8 cellular contexts compared by ENCODE assay signal in genomic region chr16:21646721-21647561, GRCh38. TPM values are rescaled to one million over a fixed set of nuclear protein-coding genes. Genes with fewer than 3 reads are reported as not detected.
DNase-seq lines count a peak whose midpoint lies in the region; ATAC-seq and TF ChIP-seq lines count a peak whose summit lies in the region.

No MANE protein-coding gene starts in this region.

- H3K9me2 ChIP-seq in Loucy (replicated peaks; ENCODE audit: low read depth, low read length) (no peaks in the 10 kb centered on the region), hepatocyte (replicated peaks; ENCODE audit: insufficient read depth) (no peaks in the 10 kb centered on the region)

- H3K4me1 Mint-ChIP-seq in activated naive CD4-positive, alpha-beta T cell treated with anti-CD3 and anti-CD28 coated beads, Interleukin-2, amount 10 ng/mL, durations not matched to agents 7 days and 5 days, result peaks cover 60% of the 10 kb centered on the region

- no peaks in the 10 kb centered on the region for H4K20me1 ChIP-seq in DND-41 (ENCODE audit: insufficient read depth, low read length)
- peaks cover 8% of the 10 kb centered on the region for H4K20me1 ChIP-seq in Loucy (ENCODE audit: insufficient read depth, low read length, poor library complexity, severe bottlenecking)
- no peaks in the 10 kb centered on the region for H4K20me1 ChIP-seq in hepatocyte (ENCODE audit: insufficient read depth, poor library complexity, severe bottlenecking)

- H3K36me3 ChIP-seq in DND-41 (ENCODE audit: insufficient read depth, low read length) (peaks cover 18% of the 10 kb centered on the region; the same call in 1 of the 2 replicates), Loucy (ENCODE audit: insufficient read depth, low read length) (0 out of 2 replicates have a peak, but pooled peaks cover 4% of the 10 kb centered on the region), HAP-1 (replicated peaks) (no peaks in the 10 kb centered on the region), gastroesophageal sphincter (no peaks in the 10 kb centered on the region), hepatocyte (replicated peaks; ENCODE audit: insufficient read depth, low read depth) (no peaks in the 10 kb centered on the region)

- no peak for TF ChIP-seq POLR2A in gastroesophageal sphincter (IDR thresholded peaks at IDR 0.05)

- CTCF ChIA-PET in activated naive CD4-positive, alpha-beta T cell treated with anti-CD3 and anti-CD28 coated beads, Interleukin-2, amount 10 ng/mL, durations not matched to agents 7 days and 5 days (lab: Charles Lee), result interaction anchor here (1.4 to 10.8 kb wide), 5 partner anchors 10 to 62 kb away, joined by 3 to 107 read pairs (median 15); no protein-coding TSS in a partner anchor

- ATAC-seq in DND-41 (ENCODE audit: insufficient read depth, low read depth) (peak; percentile 79), GM21619 (IDR thresholded peaks at IDR 0.05; ENCODE audit: unreplicated experiment) (peak; percentile 85), gastroesophageal sphincter (no peak)

- peak overlapping the region; percentile 73 for H3K4me3 Mint-ChIP-seq in activated naive CD4-positive, alpha-beta T cell treated with anti-CD3 and anti-CD28 coated beads, Interleukin-2, amount 10 ng/mL, durations not matched to agents 7 days and 5 days

- no peak for TF ChIP-seq EP300 in gastroesophageal sphincter (IDR thresholded peaks at IDR 0.05)

- no peaks in the 10 kb centered on the region for H3K9me3 ChIP-seq in DND-41 (ENCODE audit: insufficient read depth, low read length, severe bottlenecking)
- no peaks in the 10 kb centered on the region for H3K9me3 ChIP-seq in Loucy (ENCODE audit: insufficient read depth, low read depth, low read length)
- H3K9me3 ChIP-seq in HAP-1, result no peaks in the 10 kb centered on the region
- H3K9me3 ChIP-seq in gastroesophageal sphincter, result no peaks in the 10 kb centered on the region
- H3K9me3 ChIP-seq in hepatocyte (ENCODE audit: low read depth), result no peaks in the 10 kb centered on the region

- H3K9ac ChIP-seq in DND-41 (ENCODE audit: low read depth, low read length), result no peak overlapping the region
- peak overlapping the region; percentile 66 for H3K9ac ChIP-seq in Loucy (ENCODE audit: low read depth, low read length, poor library complexity, severe bottlenecking)

- H3K9me3 Mint-ChIP-seq in activated naive CD4-positive, alpha-beta T cell treated with anti-CD3 and anti-CD28 coated beads, Interleukin-2, amount 10 ng/mL, durations not matched to agents 7 days and 5 days, result no peaks in the 10 kb centered on the region

- H3K79me2 ChIP-seq in DND-41 (ENCODE audit: insufficient read depth, low read length) (peaks cover 50% of the 10 kb centered on the region), Loucy (ENCODE audit: insufficient read depth, low read length) (peaks cover 61% of the 10 kb centered on the region), hepatocyte (peaks cover 41% of the 10 kb centered on the region)

- H3K4me1 ChIP-seq in DND-41 (ENCODE audit: insufficient read depth, low read length) (peaks cover 41% of the 10 kb centered on the region), Loucy (ENCODE audit: insufficient read depth, low read length, poor library complexity, severe bottlenecking) (peaks cover 55% of the 10 kb centered on the region), HAP-1 (peaks cover 7% of the 10 kb centered on the region), gastroesophageal sphincter (peaks cover 0 to 43% (median 4%) of the 10 kb centered on the region in 3 donors), hepatocyte (ENCODE audit: insufficient read depth) (no peaks in the 10 kb centered on the region)

- TF ChIP-seq CTCF in DND-41 (IDR thresholded peaks at IDR 0.05; ENCODE audit: borderline replicate concordance, extremely low read depth, low read length, poor library complexity, severe bottlenecking), result no peak
- no peak for TF ChIP-seq CTCF in Loucy (conservative IDR thresholded peaks at IDR 0.05; ENCODE audit: low read length)
- TF ChIP-seq CTCF in gastroesophageal sphincter (IDR thresholded peaks at IDR 0.05), result no peak
- no peak for TF ChIP-seq CTCF in hepatocyte (IDR thresholded peaks at IDR 0.05; ENCODE audit: poor library complexity)

- H3K4me2 ChIP-seq in DND-41 (ENCODE audit: insufficient read depth, low read length) (peak overlapping the region; percentile 67), Loucy (ENCODE audit: low read depth, low read length, poor library complexity, severe bottlenecking) (peak overlapping the region; percentile 90), hepatocyte (no peak overlapping the region)

- no peaks in the 10 kb centered on the region for H3K27me3 Mint-ChIP-seq in activated naive CD4-positive, alpha-beta T cell treated with anti-CD3 and anti-CD28 coated beads, Interleukin-2, amount 10 ng/mL, durations not matched to agents 7 days and 5 days

- H3K27ac ChIP-seq in DND-41 (ENCODE audit: low read length) (peak overlapping the region; percentile 94), gastroesophageal sphincter (no peak overlapping the region), hepatocyte (no peak overlapping the region)

- H3K4me3 ChIP-seq in DND-41 (ENCODE audit: low read depth in 1 of 2, low read length in 2 of 2) (no peak overlapping the region), Loucy (ENCODE audit: low read length, poor library complexity, severe bottlenecking) (peak overlapping the region; percentile 67), HAP-1 (no peak overlapping the region), gastroesophageal sphincter (no peak overlapping the region), hepatocyte (no peak overlapping the region)

- H2AFZ ChIP-seq in DND-41 (ENCODE audit: low read depth, low read length), result no peak overlapping the region
- no peak overlapping the region for H2AFZ ChIP-seq in Loucy (ENCODE audit: low read length)
- no peak overlapping the region for H2AFZ ChIP-seq in hepatocyte

- H3K27ac Mint-ChIP-seq in activated naive CD4-positive, alpha-beta T cell treated with anti-CD3 and anti-CD28 coated beads, Interleukin-2, amount 10 ng/mL, durations not matched to agents 7 days and 5 days, result peak overlapping the region; percentile 95

- DNase-seq in DND-41 (peak; percentile 76), HAP-1 (ENCODE audit: low spot score in 2 of 2) (no peak), hepatocyte (ENCODE audit: low spot score) (no peak)
- peak; percentile 88 for DNase-seq in activated naive CD4-positive, alpha-beta T cell treated with anti-CD3 and anti-CD28 coated beads, Interleukin-2, amount 10 ng/mL, durations not matched to agents 7 days and 5 days
- peak; percentile 45 to 78 for DNase-seq in stimulated activated CD4-positive, alpha-beta T cell treated with anti-CD3 and anti-CD28 coated beads, Interleukin-4, amount 100 ng/mL, for 4 hours

- in situ Hi-C loops in HAP-1 (cut with MboI; ENCODE audit: low sequenced_read_pairs), result no loop called here

- H3K36me3 Mint-ChIP-seq in activated naive CD4-positive, alpha-beta T cell treated with anti-CD3 and anti-CD28 coated beads, Interleukin-2, amount 10 ng/mL, durations not matched to agents 7 days and 5 days, result peaks cover 13% of the 10 kb centered on the region

- H3K27me3 ChIP-seq in DND-41 (ENCODE audit: insufficient read depth, low read length, poor library complexity), result no peaks in the 10 kb centered on the region
- H3K27me3 ChIP-seq in Loucy (ENCODE audit: insufficient read depth, low read length, poor library complexity, severe bottlenecking), result no peaks in the 10 kb centered on the region
- H3K27me3 ChIP-seq in HAP-1 (ENCODE audit: low read depth), result no peaks in the 10 kb centered on the region
- H3K27me3 ChIP-seq in gastroesophageal sphincter, result no peaks in the 10 kb centered on the region
- H3K27me3 ChIP-seq in hepatocyte, result no peaks in the 10 kb centered on the region

- 88 to 96% methylated on average over 3 to 11 of the region's 18 CpGs for WGBS in gastroesophageal sphincter (ENCODE audit: low coverage in 1 of 2), 2 donors
- 94% methylated on average over 18 of the region's 18 CpGs for WGBS in hepatocyte (ENCODE audit: low lambda C conversion rate, missing lambda C conversion rate)

- peaks cover 28% of the 10 kb centered on the region for H3F3A ChIP-seq in Loucy (ENCODE audit: low read depth)

RNA-seq across cellular contexts. Expression of gene IGSF6, which starts 5.5 kb away (rescaled TPM):
- total RNA-seq in gastroesophageal sphincter (1 to 10 TPM in 2 of 4 donors, under 1 TPM in 1, not detected in 1; 0.62 to 5.0 (median 1.4) TPM), hepatocyte (0.56 and 0.70 TPM in 2 replicates)
- polyA plus RNA-seq in hepatocyte, result 0.35 and 2.2 TPM in 2 replicates

RNA-seq across cellular contexts. Expression of gene OTOA, which starts 16.8 kb away (rescaled TPM):
- total RNA-seq in gastroesophageal sphincter (under 1 TPM in 1 of 4 donors, not detected in 3; 0.54 TPM), hepatocyte (0.07 TPM in 1 of 2 replicates, not detected in the other)
- not detected in 2 replicates for polyA plus RNA-seq in hepatocyte

RNA-seq across cellular contexts. Expression of gene METTL9, which starts 47.6 kb away (rescaled TPM):
- total RNA-seq in gastroesophageal sphincter, result 100 to 1,000 TPM in 3 of 4 donors, 10 to 100 TPM in 1; 97.0 to 118 (median 108) TPM
- total RNA-seq in hepatocyte, result 222 and 229 TPM in 2 replicates
- polyA plus RNA-seq in hepatocyte, result 112 TPM in 2 replicates

Comparison
In these comparisons a context has a peak if more than half of its experiments do, and no peak if none do; other contexts are left out.
1. DNase-seq: peak in DND-41 (single experiment), activated naive CD4-positive, alpha-beta T cell treated with anti-CD3 and anti-CD28 coated beads, Interleukin-2, amount 10 ng/mL, durations not matched to agents 7 days and 5 days (single experiment) and stimulated activated CD4-positive, alpha-beta T cell treated with anti-CD3 and anti-CD28 coated beads, Interleukin-4, amount 100 ng/mL, for 4 hours (2 of 2); none in HAP-1 (0 of 2) and hepatocyte (single experiment).